Comparison of ENCODE assay signal across 9 cellular contexts in the genomic region with DNA sequence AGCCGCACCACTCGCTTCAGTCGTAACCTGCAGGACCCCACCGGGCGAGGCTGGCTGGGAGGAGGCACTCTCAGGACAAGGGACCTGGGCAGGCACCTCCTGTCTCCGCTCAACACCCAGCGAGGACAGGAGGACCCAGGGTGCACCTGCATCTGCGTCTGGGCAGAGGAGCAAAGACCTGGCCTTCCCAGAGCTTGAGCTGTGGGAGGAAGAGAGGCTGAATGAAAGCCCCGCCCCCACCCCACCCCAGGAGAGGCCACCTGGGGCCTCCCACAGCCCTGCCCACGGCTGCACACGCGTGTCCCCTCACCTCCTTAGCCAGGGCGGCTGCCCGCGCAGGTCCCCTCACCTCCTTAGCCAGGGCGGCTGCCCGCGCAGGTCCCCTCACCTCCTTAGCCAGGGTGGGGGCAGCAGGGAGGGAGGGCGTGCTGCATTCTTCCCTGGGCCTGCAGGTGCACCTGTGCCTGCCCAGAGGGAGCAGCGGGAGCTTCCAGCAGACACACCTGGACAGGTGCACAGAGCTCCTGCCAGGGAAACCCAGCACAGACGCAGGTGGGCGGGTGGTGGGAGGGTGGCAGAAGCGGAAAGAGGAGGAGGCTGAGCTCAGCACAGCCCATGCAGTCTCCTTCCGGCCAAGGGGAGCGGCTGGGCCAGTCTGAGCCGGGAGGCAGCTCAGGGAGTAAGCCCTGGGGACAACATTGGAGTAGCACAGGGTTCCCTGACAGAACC. TPM values are rescaled to one million over a fixed set of nuclear protein-coding genes. Genes with fewer than 3 reads are reported as not detected.
A peak's percentile ranks its signal among the peaks of the same experiment; 100 is the strongest.
DNase-seq lines count a peak whose midpoint lies in the region; ATAC-seq and TF ChIP-seq lines count a peak whose summit lies in the region.
"Had no signal": no experiment of that assay in that cellular context is flagged by ENCODE, and none has a peak within 500 bp of the region (broad histone marks: within the 10 kb centered on the region; RNA-seq: fewer than 3 reads in every experiment).

No MANE protein-coding gene starts in this region.

- no peaks in the 10 kb centered on the region for H3K36me3 ChIP-seq in PC-9 (ENCODE audit: low read depth)
- H3K36me3 ChIP-seq in mucosa of descending colon (ENCODE audit: low read depth) = no peaks in the 10 kb centered on the region

- peak overlapping the region; percentile 45; the same call in 1 of the 2 replicates for H3K4me3 ChIP-seq in PC-9
- H3K4me3 ChIP-seq in mucosa of descending colon = no peak overlapping the region

- no peaks in the 10 kb centered on the region for H4K20me1 ChIP-seq in PC-9 (ENCODE audit: insufficient read depth)

- no peaks in the 10 kb centered on the region for H3K79me2 ChIP-seq in PC-9 (ENCODE audit: low read depth)

- H3K9me2 ChIP-seq in PC-9 (ENCODE audit: insufficient read depth) = no peaks in the 10 kb centered on the region

- POLR2A ChIA-PET in PC-9 (lab: Charles Lee; ENCODE audit: unreplicated experiment) = interaction anchor here (0.5 to 2.0 kb wide), 11 partner anchors 8 to 756 kb away, joined by 3 to 77 read pairs (median 8); no protein-coding TSS in a partner anchor

- peaks cover 57% of the 10 kb centered on the region for H3K4me1 ChIP-seq in PC-9 (replicated peaks; ENCODE audit: insufficient read depth)
- H3K4me1 ChIP-seq in mucosa of descending colon (ENCODE audit: low read depth) = peaks cover 31% of the 10 kb centered on the region

- H3K9me3 ChIP-seq in PC-9 (ENCODE audit: insufficient read depth, low read depth) = no peaks in the 10 kb centered on the region
- H3K9me3 ChIP-seq in mucosa of descending colon = no peaks in the 10 kb centered on the region

- peak; percentile 97 for DNase-seq in DMS153 (lab: John Stamatoyannopoulos, UW)
- peak; percentile 86 for DNase-seq in NCI-H1105 treated with DMSO at 0.1 percent for 48 hours (lab: John Stamatoyannopoulos, UW)
- peak; percentile 97 to 99 for DNase-seq in PC-9
- peak; percentile 86 to 93 (median 90) for DNase-seq in mucosa of descending colon
- DNase-seq in COLO829 (ENCODE audit: low spot score) = no peak
- DNase-seq in stimulated activated CD4-positive, alpha-beta T cell treated with anti-CD3 and anti-CD28 coated beads, Interleukin-4, amount 100 ng/mL, for 4 hours = no peak
- DNase-seq: activated CD4-positive, alpha-beta T cell treated with anti-CD3 and anti-CD28 coated beads, Interleukin-2, amount 10 ng/mL, durations not matched to agents 24 days and 14 days had no signal

- TF ChIP-seq CTCF in PC-9 (conservative IDR thresholded peaks at IDR 0.05) (peak; percentile 27; the same call in 1 of the 2 replicates), mucosa of descending colon (IDR thresholded peaks at IDR 0.05) (no peak)

- ATAC-seq in mucosa of descending colon = peak; percentile 84
- ATAC-seq in GM18867 (IDR thresholded peaks at IDR 0.05; ENCODE audit: unreplicated experiment) = no peak
- ATAC-seq in HG03342 (IDR thresholded peaks at IDR 0.05; ENCODE audit: unreplicated experiment) = no peak

- CTCF ChIA-PET in PC-9 (lab: Charles Lee) = interaction anchor here (0.6 to 1.9 kb wide), 15 partner anchors 10 to 811 kb away, joined by 3 to 16 read pairs (median 4); no protein-coding TSS in a partner anchor

- peaks cover 31% of the 10 kb centered on the region for H3F3A ChIP-seq in PC-9 (ENCODE audit: insufficient read depth, low read depth)

- no peaks in the 10 kb centered on the region for H3K27me3 ChIP-seq in PC-9 (ENCODE audit: insufficient read depth, low read depth)

- intact Hi-C loops in PC-9 (cut with micrococcal nuclease; ENCODE audit: unreplicated experiment) (loop anchor here (1.0 kb wide), 2 partner anchors 17 to 31 kb away; no protein-coding TSS in a partner anchor), mucosa of descending colon (cut with DNase I, micrococcal nuclease) (no loop called here)

- peak overlapping the region; percentile 74 for H3K4me2 ChIP-seq in PC-9

- peak overlapping the region; percentile 82 for H3K27ac ChIP-seq in PC-9

- no TSS peak for BruUV-seq in PC-9 (replicated peaks; lab: Mats Ljungman, UMichigan)

- peak overlapping the region; percentile 39 for H2AFZ ChIP-seq in PC-9

RNA-seq across cellular contexts. Expression of gene SLC12A7, which starts 18.5 kb away (rescaled TPM):
- total RNA-seq in PC-9 (2021) = 174 and 207 TPM in 2 replicates
- 10 to 100 TPM; 80.5 to 97.4 (median 94.1) TPM for total RNA-seq in mucosa of descending colon

Comparison
In these comparisons a context has a peak if more than half of its experiments do, and no peak if none do; other contexts are left out.
1. DNase-seq: peak in DMS153 (single experiment), NCI-H1105 treated with DMSO at 0.1 percent for 48 hours (single experiment), PC-9 (2 of 2) and mucosa of descending colon (3 of 3); none in COLO829 (single experiment) and stimulated activated CD4-positive, alpha-beta T cell treated with anti-CD3 and anti-CD28 coated beads, Interleukin-4, amount 100 ng/mL, for 4 hours (0 of 2).